9 cellular contexts compared by ENCODE assay signal in genomic region chr18:48930926-48931325, GRCh38. TPM values are rescaled to one million over a fixed set of nuclear protein-coding genes. Genes with fewer than 3 reads are reported as not detected.
DNase-seq lines count a peak whose midpoint lies in the region; ATAC-seq and TF ChIP-seq lines count a peak whose summit lies in the region.
"Had no signal": no experiment of that assay in that cellular context is flagged by ENCODE, and none has a peak within 500 bp of the region (broad histone marks: within the 10 kb centered on the region; RNA-seq: fewer than 3 reads in every experiment).

No MANE protein-coding gene starts in this region.

- TF ChIP-seq CTCF in activated B cell treated with CpG ODN at 0.5 μM for 24 hours (IDR thresholded peaks at IDR 0.05) (no peak), spleen (IDR thresholded peaks at IDR 0.05 in 8 of 11, conservative IDR thresholded peaks at IDR 0.05 in 3 of 11) (no peak)

- POLR2A ChIA-PET in activated B cell treated with CpG ODN at 0.5 μM for 24 hours (lab: Charles Lee), result interaction anchor here (1.2 to 2.6 kb wide), 2 partner anchors 10 to 21 kb away, joined by 3 to 30 read pairs; partner anchors contain the start of gene SMAD7

- H3K4me3 Mint-ChIP-seq in activated B cell treated with CpG ODN at 0.5 μM for 24 hours (no peak overlapping the region), immature natural killer cell (peak overlapping the region in 4 of 5 donors; percentile 6 to 58 (median 50))

- CTCF ChIA-PET in activated B cell treated with CpG ODN at 0.5 μM for 24 hours (lab: Charles Lee), result no interaction called here

- in situ Hi-C loops in HAP-1 (cut with MboI; ENCODE audit: low sequenced_read_pairs), result no loop called here

- TF ChIP-seq POLR2A in spleen (IDR thresholded peaks at IDR 0.05), result no peak

- WGBS in spleen, 5 donors, result 50 to 88% (median 85%) methylated on average over 3 of the region's 3 CpGs

- H3K9me3 Mint-ChIP-seq in activated B cell treated with CpG ODN at 0.5 μM for 24 hours (no peaks in the 10 kb centered on the region), immature natural killer cell (no peaks in the 10 kb centered on the region)

- H3K36me3 ChIP-seq in HAP-1 (replicated peaks) (no peaks in the 10 kb centered on the region; the same call in 1 of the 2 replicates), spleen (no peaks in the 10 kb centered on the region)

- intact Hi-C loops in activated B cell treated with CpG ODN at 0.5 μM for 24 hours (cut with micrococcal nuclease), result no loop called here
- intact Hi-C loops in spleen (cut with DNase I; ENCODE audit: low total_unique reads), result no loop called here

- H3K4me1 Mint-ChIP-seq in activated B cell treated with CpG ODN at 0.5 μM for 24 hours (peaks cover 99% of the 10 kb centered on the region), immature natural killer cell (peaks cover 99 to 100% of the 10 kb centered on the region in 2 donors)

- H3K9me3 ChIP-seq in HAP-1 (no peaks in the 10 kb centered on the region), spleen (no peaks in the 10 kb centered on the region)

- H3K27me3 Mint-ChIP-seq in activated B cell treated with CpG ODN at 0.5 μM for 24 hours (no peaks in the 10 kb centered on the region), immature natural killer cell (ENCODE audit: low read depth in 3 of 3) (peaks cover 37 to 50% (median 40%) of the 10 kb centered on the region in 3 donors)

- peak overlapping the region; percentile 13 for H3K27ac Mint-ChIP-seq in activated B cell treated with CpG ODN at 0.5 μM for 24 hours
- peak overlapping the region; percentile 77 to 98 (median 91) for H3K27ac Mint-ChIP-seq in immature natural killer cell

- H3K4me1 ChIP-seq in HAP-1, result peaks cover 53% of the 10 kb centered on the region
- H3K4me1 ChIP-seq in spleen, result peaks cover 71 to 100% (median 98%) of the 10 kb centered on the region in 6 donors

- H3K36me3 Mint-ChIP-seq in activated B cell treated with CpG ODN at 0.5 μM for 24 hours (ENCODE audit: low read depth) (no peaks in the 10 kb centered on the region), immature natural killer cell (peaks cover 0 to 5% (median 4%) of the 10 kb centered on the region in 3 donors)

- no peak for ATAC-seq in activated B cell treated with CpG ODN at 0.5 μM for 24 hours (ENCODE audit: low read depth)

- peak overlapping the region in 5 of 8 donors; percentile 15 to 87 (median 63) for H3K27ac ChIP-seq in spleen

- DNase-seq in HAP-1 (ENCODE audit: low spot score in 2 of 2) (peak; percentile 78 to 88), activated B cell treated with CpG ODN at 0.5 μM for 24 hours (no peak), immature natural killer cell (no peak), spleen (no peak), NOMO-1 treated with DMSO at 0.1 percent for 48 hours (lab: John Stamatoyannopoulos, UW; ENCODE audit: unreplicated experiment) (no peak), NCI-H526 treated with DMSO at 0.1 percent for 48 hours (lab: John Stamatoyannopoulos, UW) (no peak)
- DNase-seq in central memory CD4-positive, alpha-beta T cell, result no peak
- DNase-seq: EL, hippocampal formation had no signal

- H3K4me3 ChIP-seq in HAP-1 (no peak overlapping the region), spleen (no peak overlapping the region)

- no peaks in the 10 kb centered on the region for H3K27me3 ChIP-seq in HAP-1 (ENCODE audit: low read depth)
- no peaks in the 10 kb centered on the region for H3K27me3 ChIP-seq in spleen (replicated peaks in 1 of 7)

RNA-seq across cellular contexts. Expression of gene SMAD7, which starts 19.8 kb away (rescaled TPM):
- 6.8 and 6.9 TPM in 2 replicates for total RNA-seq in activated B cell treated with CpG ODN at 0.5 μM for 24 hours
- polyA plus RNA-seq in immature natural killer cell, result 10 to 100 TPM; 10.1 to 17.4 (median 12.3) TPM
- 10 to 100 TPM; 14.3 to 21.2 (median 16.2) TPM for total RNA-seq in spleen
- 1 to 10 TPM; 2.5 to 5.4 (median 4.6) TPM for polyA plus RNA-seq in spleen

Comparison
In these comparisons a context has a peak if more than half of its experiments do, and no peak if none do; other contexts are left out.
1. DNase-seq: peak in HAP-1 (2 of 2); none in activated B cell treated with CpG ODN at 0.5 μM for 24 hours (single experiment), immature natural killer cell (0 of 3), spleen (single experiment), NOMO-1 treated with DMSO at 0.1 percent for 48 hours (single experiment), NCI-H526 treated with DMSO at 0.1 percent for 48 hours (single experiment) and central memory CD4-positive, alpha-beta T cell (single experiment).